Comparison of ENCODE assay signal across 11 cellular contexts in genomic region chr5:65061250-65061973, GRCh38.
DNase-seq lines count a peak whose midpoint lies in the region; ATAC-seq and TF ChIP-seq lines count a peak whose summit lies in the region.
"Had no signal": no experiment of that assay in that cellular context is flagged by ENCODE, and none has a peak within 500 bp of the region (broad histone marks: within the 10 kb centered on the region; RNA-seq: fewer than 3 reads in every experiment).

No MANE protein-coding gene starts in this region.

- no peak overlapping the region for H3K4me3 Mint-ChIP-seq in mesothelial cell of epicardium
- no peak overlapping the region for H3K4me3 Mint-ChIP-seq in CD4-positive, alpha-beta memory T cell

- POLR2A ChIA-PET in CD4-positive, alpha-beta memory T cell (lab: Charles Lee; ENCODE audit: partially characterized antibody) = no interaction called here

- H3K79me2 ChIP-seq in GM23248 (ENCODE audit: insufficient read depth) = no peaks in the 10 kb centered on the region

- H3K27me3 ChIP-seq in GM23248 (replicated peaks; ENCODE audit: insufficient read depth) = no peaks in the 10 kb centered on the region
- no peaks in the 10 kb centered on the region for H3K27me3 ChIP-seq in CD4-positive, alpha-beta memory T cell (ENCODE audit: insufficient read depth, low read length)

- no peaks in the 10 kb centered on the region for H3K9me3 ChIP-seq in GM23248 (ENCODE audit: low read depth)
- H3K9me3 ChIP-seq in CD4-positive, alpha-beta memory T cell (ENCODE audit: control insufficient read depth in 1 of 2, low read length in 2 of 2) = no peaks in the 10 kb centered on the region

- H3K36me3 ChIP-seq in GM23248 (ENCODE audit: low read depth) = no peaks in the 10 kb centered on the region
- H3K36me3 ChIP-seq in CD4-positive, alpha-beta memory T cell (ENCODE audit: insufficient read depth, low read length) = no peaks in the 10 kb centered on the region

- no peaks in the 10 kb centered on the region for H4K20me1 ChIP-seq in GM23248 (ENCODE audit: insufficient read depth)

- intact Hi-C loops in CD4-positive, alpha-beta memory T cell (cut with micrococcal nuclease) = no loop called here

- in situ Hi-C loops in GM23248 (cut with MboI) = no loop called here

- CTCF ChIA-PET in CD4-positive, alpha-beta memory T cell (lab: Charles Lee; ENCODE audit: partially characterized antibody) = interaction anchor here (1.2 kb wide), 1 partner anchor 16 kb away, joined by 3 read pairs; no protein-coding TSS in a partner anchor

- peak overlapping the region; percentile 94; the same call in 1 of the 2 replicates for H3K27ac ChIP-seq in GM23248
- H3K27ac ChIP-seq in CD4-positive, alpha-beta memory T cell (ENCODE audit: low read depth, low read length) = no peak overlapping the region

- peak overlapping the region; percentile 27 for H3K27ac Mint-ChIP-seq in mesothelial cell of epicardium
- no peak overlapping the region for H3K27ac Mint-ChIP-seq in CD4-positive, alpha-beta memory T cell

- no peak overlapping the region for H3K4me2 ChIP-seq in GM23248 (ENCODE audit: unreplicated experiment)

- H3K27me3 Mint-ChIP-seq in mesothelial cell of epicardium (ENCODE audit: low read depth) = no peaks in the 10 kb centered on the region
- peaks cover 14 to 16% of the 10 kb centered on the region in 2 donors for H3K27me3 Mint-ChIP-seq in CD4-positive, alpha-beta memory T cell

- DNase-seq in GM23248 = no peak
- no peak for DNase-seq in mesothelial cell of epicardium (ENCODE audit: low spot score in 2 of 2, unreplicated experiment in 2 of 2)
- no peak for DNase-seq in AG08396 (ENCODE audit: low spot score)
- no peak for DNase-seq in NCI-H82 (lab: John Stamatoyannopoulos, UW)
- no peak for DNase-seq in SKM-1 (lab: John Stamatoyannopoulos, UW; ENCODE audit: unreplicated experiment)
- no peak for DNase-seq in CD4-positive, alpha-beta memory T cell
- DNase-seq: activated naive CD4-positive, alpha-beta T cell treated with anti-CD3 and anti-CD28 coated beads, Interleukin-2, amount 50 U/mL, for 16 hours; NCI-H510A treated with DMSO at 0.1 percent for 48 hours; occipital lobe had no signal

- H3K9ac ChIP-seq in GM23248 = no peak overlapping the region

- H2AFZ ChIP-seq in GM23248 = peak overlapping the region; percentile 54; the same call in 1 of the 2 replicates

- H3K9me2 ChIP-seq in GM23248 (ENCODE audit: insufficient read depth) = no peaks in the 10 kb centered on the region

- 69 to 70% methylated on average over 9 of the region's 9 CpGs for WGBS in GM23248 (ENCODE audit: low coverage in 1 of 2, low lambda C conversion rate in 2 of 2, missing lambda C conversion rate in 2 of 2), 2 experiments

- ATAC-seq in GM19025 (IDR thresholded peaks at IDR 0.05; ENCODE audit: low read depth, unreplicated experiment) (peak; percentile 46), HG03432 (IDR thresholded peaks at IDR 0.05; ENCODE audit: unreplicated experiment) (peak; percentile 73)

- H3K4me1 ChIP-seq in GM23248 (ENCODE audit: insufficient read depth) = peaks cover 40% of the 10 kb centered on the region
- H3K4me1 ChIP-seq in CD4-positive, alpha-beta memory T cell (ENCODE audit: insufficient read depth, low read length) = no peaks in the 10 kb centered on the region

- peaks cover 26% of the 10 kb centered on the region for H3F3A ChIP-seq in GM23248 (ENCODE audit: insufficient read depth)

- peaks cover 38% of the 10 kb centered on the region for H3K4me1 Mint-ChIP-seq in mesothelial cell of epicardium
- no peaks in the 10 kb centered on the region for H3K4me1 Mint-ChIP-seq in CD4-positive, alpha-beta memory T cell

- TF ChIP-seq CTCF in mesothelial cell of epicardium (IDR thresholded peaks at IDR 0.05; ENCODE audit: unreplicated experiment) = no peak

- no peak overlapping the region for H3K4me3 ChIP-seq in GM23248
- H3K4me3 ChIP-seq in CD4-positive, alpha-beta memory T cell (ENCODE audit: low read length in 2 of 2) = no peak overlapping the region

- peaks cover 7% of the 10 kb centered on the region for H3K9me3 Mint-ChIP-seq in mesothelial cell of epicardium
- H3K9me3 Mint-ChIP-seq in CD4-positive, alpha-beta memory T cell = peaks cover 0 to 2% (median 0%) of the 10 kb centered on the region in 8 donors

- no peaks in the 10 kb centered on the region for H3K36me3 Mint-ChIP-seq in mesothelial cell of epicardium
- no peaks in the 10 kb centered on the region for H3K36me3 Mint-ChIP-seq in CD4-positive, alpha-beta memory T cell
